12 cellular contexts compared by ENCODE assay signal in genomic region chr7:100171840-100172239, GRCh38. TPM values are rescaled to one million over a fixed set of nuclear protein-coding genes. Genes with fewer than 3 reads are reported as not detected.
DNase-seq lines count a peak whose midpoint lies in the region; ATAC-seq and TF ChIP-seq lines count a peak whose summit lies in the region.
"Had no signal": no experiment of that assay in that cellular context is flagged by ENCODE, and none has a peak within 500 bp of the region (broad histone marks: within the 10 kb centered on the region; RNA-seq: fewer than 3 reads in every experiment).

No MANE protein-coding gene starts in this region.

- peaks cover 62% of the 10 kb centered on the region for H3K4me1 Mint-ChIP-seq in CD4-positive, alpha-beta T cell (ENCODE audit: low read depth)
- H3K4me1 Mint-ChIP-seq in endodermal cell, result peaks cover 42% of the 10 kb centered on the region

- H3K4me2 ChIP-seq in OCI-LY7 (ENCODE audit: low read length) (peak overlapping the region; percentile 65), osteoblast (ENCODE audit: insufficient read depth, low read length) (no peak overlapping the region)

- intact Hi-C loops in CD4-positive, alpha-beta T cell (cut with DNase I, micrococcal nuclease), result loop anchor here in 1 of 2 experiments (1.0 kb wide), 1 partner anchor 37 kb away; no protein-coding TSS in a partner anchor
- intact Hi-C loops in OCI-LY7 (cut with micrococcal nuclease; ENCODE audit: unreplicated experiment), result no loop called here

- CTCF ChIA-PET in CD4-positive, alpha-beta T cell (lab: Charles Lee), result interaction anchor here (0.6 to 1.3 kb wide), 2 partner anchors 9 to 18 kb away, joined by 3 to 4 read pairs; no protein-coding TSS in a partner anchor
- CTCF ChIA-PET in OCI-LY7 (lab: Charles Lee; ENCODE audit: unreplicated experiment), result interaction anchor here (1.0 kb wide), 1 partner anchor 33 kb away, joined by 4 read pairs; no protein-coding TSS in a partner anchor

- H3K27ac Mint-ChIP-seq in CD4-positive, alpha-beta T cell, result peak overlapping the region; percentile 66
- H3K27ac Mint-ChIP-seq in endodermal cell, result no peak overlapping the region

- H3K27ac ChIP-seq in CD4-positive, alpha-beta T cell (ENCODE audit: low read depth, low read length), result no peak overlapping the region
- H3K27ac ChIP-seq in OCI-LY7 (ENCODE audit: low read depth, low read length, poor library complexity, severe bottlenecking) (no peak overlapping the region), endodermal cell (ENCODE audit: low read depth, low read length) (no peak overlapping the region), osteoblast (ENCODE audit: low read depth, low read length) (no peak overlapping the region)
- H3K27ac ChIP-seq: brain microvascular endothelial cell had no signal

- H3K4me1 ChIP-seq in OCI-LY7 (ENCODE audit: insufficient read depth, low read length, poor library complexity, severe bottlenecking), result peaks cover 81% of the 10 kb centered on the region
- H3K4me1 ChIP-seq in endodermal cell (ENCODE audit: control insufficient read depth, insufficient read depth, low read length), result peaks cover 8% of the 10 kb centered on the region
- peaks cover 14% of the 10 kb centered on the region for H3K4me1 ChIP-seq in osteoblast (ENCODE audit: insufficient read depth, low read length)

- H3K79me2 ChIP-seq in OCI-LY7 (ENCODE audit: insufficient read depth, low read depth, low read length), result peaks cover 6% of the 10 kb centered on the region; the same call in 1 of the 2 replicates
- H3K79me2 ChIP-seq in osteoblast (ENCODE audit: insufficient read depth, low read length), result no peaks in the 10 kb centered on the region

- peak overlapping the region; percentile 85 for H3K4me3 Mint-ChIP-seq in CD4-positive, alpha-beta T cell
- peak overlapping the region; percentile 41 for H3K4me3 Mint-ChIP-seq in endodermal cell

- H3K9ac ChIP-seq in endodermal cell (ENCODE audit: extremely low read depth, low read length, poor library complexity, severe bottlenecking), result no peak overlapping the region

- POLR2A ChIA-PET in CD4-positive, alpha-beta T cell (lab: Charles Lee), result interaction anchor here (0.9 to 3.5 kb wide), 6 partner anchors 9 to 71 kb away, joined by 3 to 14 read pairs (median 6); partner anchors contain the start of genes AP4M1, LAMTOR4 and MCM7
- POLR2A ChIA-PET in OCI-LY7 (lab: Charles Lee), result interaction anchor here (0.6 to 1.3 kb wide), 4 partner anchors 9 to 225 kb away, joined by 3 to 5 read pairs (median 4); no protein-coding TSS in a partner anchor

- no TSS peak for BruUV-seq in OCI-LY7 (replicated peaks; lab: Mats Ljungman, UMichigan)

- H3K4me3 ChIP-seq in OCI-LY7 (ENCODE audit: low read depth, low read length, poor library complexity, severe bottlenecking) (peak overlapping the region; percentile 57), endodermal cell (ENCODE audit: low read length) (no peak overlapping the region), osteoblast (ENCODE audit: insufficient read depth, low read length) (no peak overlapping the region)

- H3K36me3 ChIP-seq in OCI-LY7 (ENCODE audit: insufficient read depth, low read length) (peaks cover 9% of the 10 kb centered on the region; the same call in 1 of the 2 replicates), endodermal cell (ENCODE audit: control insufficient read depth, insufficient read depth, low read length) (no peaks in the 10 kb centered on the region), osteoblast (ENCODE audit: insufficient read depth, low read length) (no peaks in the 10 kb centered on the region)
- H3K36me3 ChIP-seq: brain microvascular endothelial cell had no signal

- no peak for DNase-seq in CD4-positive, alpha-beta T cell
- DNase-seq in OCI-LY7 (ENCODE audit: low spot score) (no peak), endodermal cell (peak; percentile 69), osteoblast (ENCODE audit: insufficient read length, low spot score, missing footprints) (peak; percentile 45), anterior cingulate cortex (lab: John Stamatoyannopoulos, UW) (no peak), NCI-H1930 (lab: John Stamatoyannopoulos, UW) (no peak)
- DNase-seq: brain microvascular endothelial cell, hippocampal formation, NCI-H2029, small intestine had no signal

- H3K36me3 Mint-ChIP-seq in CD4-positive, alpha-beta T cell (ENCODE audit: low read depth), result no peaks in the 10 kb centered on the region
- peaks cover 20% of the 10 kb centered on the region for H3K36me3 Mint-ChIP-seq in endodermal cell (ENCODE audit: low read depth)

- no peak for ATAC-seq in CD4-positive, alpha-beta T cell (ENCODE audit: poor library complexity)
- ATAC-seq in GM18909 (IDR thresholded peaks at IDR 0.05; ENCODE audit: poor library complexity, unreplicated experiment), result no peak
- ATAC-seq in HG03432 (IDR thresholded peaks at IDR 0.05; ENCODE audit: unreplicated experiment), result no peak

- no peaks in the 10 kb centered on the region for H3K27me3 Mint-ChIP-seq in CD4-positive, alpha-beta T cell
- peaks cover 23% of the 10 kb centered on the region for H3K27me3 Mint-ChIP-seq in endodermal cell (ENCODE audit: insufficient read depth)

- WGBS in endodermal cell (ENCODE audit: insufficient coverage in 1 of 2, insufficient read length in 1 of 2), 2 experiments, result 53 to 89% methylated on average over 3 to 22 of the region's 22 CpGs

- no peaks in the 10 kb centered on the region for H3K9me3 Mint-ChIP-seq in CD4-positive, alpha-beta T cell
- no peaks in the 10 kb centered on the region for H3K9me3 Mint-ChIP-seq in endodermal cell

- H2AFZ ChIP-seq in OCI-LY7 (ENCODE audit: low read length), result no peak overlapping the region
- no peak overlapping the region for H2AFZ ChIP-seq in osteoblast (ENCODE audit: low read length)

- H4K20me1 ChIP-seq in OCI-LY7 (ENCODE audit: insufficient read depth, low read length) (no peaks in the 10 kb centered on the region), osteoblast (ENCODE audit: insufficient read depth, low read length) (no peaks in the 10 kb centered on the region)

- no peak for TF ChIP-seq CTCF in CD4-positive, alpha-beta T cell (IDR thresholded peaks at IDR 0.05)
- no peak for TF ChIP-seq CTCF in OCI-LY7 (conservative IDR thresholded peaks at IDR 0.05; ENCODE audit: low read length)
- no peak for TF ChIP-seq CTCF in endodermal cell (conservative IDR thresholded peaks at IDR 0.05)
- TF ChIP-seq CTCF in osteoblast (IDR thresholded peaks at IDR 0.05; ENCODE audit: extremely low read depth, low read depth, low read length), result no peak

- H3K27me3 ChIP-seq in CD4-positive, alpha-beta T cell (ENCODE audit: control insufficient read depth, insufficient read depth, low read length), result no peaks in the 10 kb centered on the region
- H3K27me3 ChIP-seq in endodermal cell (ENCODE audit: control insufficient read depth, insufficient read depth, low read length, poor library complexity, severe bottlenecking), result no peaks in the 10 kb centered on the region
- peaks cover 24% of the 10 kb centered on the region for H3K27me3 ChIP-seq in osteoblast (ENCODE audit: insufficient read depth, low read length)

- no peaks in the 10 kb centered on the region for H3K9me2 ChIP-seq in OCI-LY7 (ENCODE audit: insufficient read depth, low read length)

- H3K9me3 ChIP-seq in CD4-positive, alpha-beta T cell (ENCODE audit: control insufficient read depth, low read length), result no peaks in the 10 kb centered on the region
- H3K9me3 ChIP-seq in OCI-LY7 (ENCODE audit: low read length) (no peaks in the 10 kb centered on the region), endodermal cell (ENCODE audit: control insufficient read depth, low read length) (no peaks in the 10 kb centered on the region), osteoblast (ENCODE audit: low read depth, low read length) (no peaks in the 10 kb centered on the region)

RNA-seq across cellular contexts. Expression of gene GAL3ST4, which starts 3.4 kb away (rescaled TPM):
- total RNA-seq in CD4-positive, alpha-beta T cell, result 10 to 100 TPM; 12.7 to 13.2 TPM
- total RNA-seq in OCI-LY7 (2014; rRNA removed; shearing (Covaris generic)), result 3.9 and 4.6 TPM in 2 replicates
- total RNA-seq in OCI-LY7 (2022) (5.2 and 6.1 TPM in 2 replicates), endodermal cell (1 to 10 TPM; 3.7 to 3.8 TPM), osteoblast (1.1 and 2.7 TPM in 2 replicates)
- 13.3 TPM for polyA plus RNA-seq in endodermal cell (2013, experiment 1 of 2)
- polyA plus RNA-seq in endodermal cell (2013, experiment 2 of 2), result 13.4 TPM

RNA-seq across cellular contexts. Expression of gene GPC2, which starts 5.3 kb away (rescaled TPM):
- total RNA-seq in CD4-positive, alpha-beta T cell, result 10 to 100 TPM; 16.4 to 18.7 TPM
- total RNA-seq in OCI-LY7 (2014; rRNA removed; shearing (Covaris generic)), result 20.2 and 33.2 TPM in 2 replicates
- total RNA-seq in OCI-LY7 (2022) (23.2 and 31.7 TPM in 2 replicates), endodermal cell (10 to 100 TPM; 39.3 to 56.1 TPM), osteoblast (1.4 and 1.8 TPM in 2 replicates)
- 130 TPM for polyA plus RNA-seq in endodermal cell (2013, experiment 1 of 2)
- polyA plus RNA-seq in endodermal cell (2013, experiment 2 of 2), result 122 TPM

RNA-seq across cellular contexts. Expression of gene STAG3, which starts 5.9 kb away (rescaled TPM):
- 1 to 10 TPM; 4.0 to 5.5 TPM for total RNA-seq in CD4-positive, alpha-beta T cell
- total RNA-seq in OCI-LY7 (2014; rRNA removed; shearing (Covaris generic)), result 56.1 and 82.8 TPM in 2 replicates
- total RNA-seq in OCI-LY7 (2022), result 70.2 and 79.2 TPM in 2 replicates
- 1 to 10 TPM; 1.2 to 3.3 TPM for total RNA-seq in endodermal cell
- polyA plus RNA-seq in endodermal cell (2013, experiment 1 of 2), result 1.4 TPM
- 1.7 TPM for polyA plus RNA-seq in endodermal cell (2013, experiment 2 of 2)
- total RNA-seq in osteoblast, result 0.59 and 1.4 TPM in 2 replicates

RNA-seq across cellular contexts. Expression of gene TRAPPC14, which starts 13.3 kb away (rescaled TPM):
- 10 to 100 TPM; 37.9 to 42.6 TPM for total RNA-seq in CD4-positive, alpha-beta T cell
- total RNA-seq in OCI-LY7 (2014; rRNA removed; shearing (Covaris generic)), result 30.6 and 38.8 TPM in 2 replicates
- total RNA-seq in OCI-LY7 (2022), result 41.6 and 49.9 TPM in 2 replicates
- total RNA-seq in endodermal cell, result 10 to 100 TPM; 24.7 to 30.0 TPM
- polyA plus RNA-seq in endodermal cell (2013, experiment 1 of 2), result 22.9 TPM
- polyA plus RNA-seq in endodermal cell (2013, experiment 2 of 2), result 18.2 TPM
- total RNA-seq in osteoblast, result 7.1 and 8.0 TPM in 2 replicates

RNA-seq across cellular contexts. Expression of gene LAMTOR4, which starts 23.1 kb away (rescaled TPM):
- 100 to 1,000 TPM; 107 to 125 TPM for total RNA-seq in CD4-positive, alpha-beta T cell
- total RNA-seq in OCI-LY7 (2014; rRNA removed; shearing (Covaris generic)), result 243 and 263 TPM in 2 replicates
- total RNA-seq in OCI-LY7 (2022), result 207 and 237 TPM in 2 replicates
- 100 to 1,000 TPM; 155 to 188 TPM for total RNA-seq in endodermal cell
- polyA plus RNA-seq in endodermal cell (2013, experiment 1 of 2), result 146 TPM
- polyA plus RNA-seq in endodermal cell (2013, experiment 2 of 2), result 131 TPM
- 63.7 and 70.7 TPM in 2 replicates for total RNA-seq in osteoblast

Comparison
In these comparisons a context has a peak if more than half of its experiments do, and no peak if none do; other contexts are left out.
1. DNase-seq: peak in endodermal cell (single experiment) and osteoblast (single experiment); none in CD4-positive, alpha-beta T cell (0 of 10), OCI-LY7 (single experiment), anterior cingulate cortex (0 of 58) and NCI-H1930 (0 of 2).
2. RNA of gene STAG3, which starts 5.9 kb away (total RNA-seq): 56.1 to 82.8 TPM in OCI-LY7; 4.0 to 5.5 TPM in CD4-positive, alpha-beta T cell, 1.2 to 3.3 TPM in endodermal cell and 0.59 to 1.4 TPM in osteoblast; every median in the first group is over 4 times any median in the second.